ENCODE assay signal across 1 cellular context in genomic region chr3:160754855-160755747, GRCh38.
A peak's percentile ranks its signal among the peaks of the same experiment; 100 is the strongest.
TF ChIP-seq lines count a peak whose summit lies in the region.

No MANE protein-coding gene starts in this region.

TF ChIP-seq in K562, 482 proteins besides CTCF, POLR2A, EP300 and RAD21 (continued from another document and continues in another):
- TF ChIP-seq FOXP4 (CRISPR knock-in tag; IDR thresholded peaks at IDR 0.05; ENCODE audit: borderline replicate concordance) (no peak), CBFB (CRISPR knock-in tag; IDR thresholded peaks at IDR 0.05) (peak; percentile 77; the same call in 1 of the 2 replicates), ZNF217 (CRISPR knock-in tag; IDR thresholded peaks at IDR 0.05) (no peak), MYC (IDR thresholded peaks at IDR 0.05; ENCODE audit: low read depth, low read length) (no peak), MYC (CRISPR knock-in tag; IDR thresholded peaks at IDR 0.05; ENCODE audit: borderline replicate concordance, low read depth) (no peak), PHB (CRISPR knock-in tag; IDR thresholded peaks at IDR 0.05) (no peak), NR2C1 (IDR thresholded peaks at IDR 0.05) (no peak), NR2C1 (tag; IDR thresholded peaks at IDR 0.05) (no peak), ZFP30 (CRISPR knock-in tag; IDR thresholded peaks at IDR 0.05; ENCODE audit: borderline replicate concordance) (no peak), TOE1 (IDR thresholded peaks at IDR 0.05; ENCODE audit: borderline replicate concordance) (peak; percentile 98), TOE1 (CRISPR knock-in tag; IDR thresholded peaks at IDR 0.05; ENCODE audit: borderline replicate concordance, low read depth) (no peak), NR2F6 (CRISPR knock-in tag; IDR thresholded peaks at IDR 0.05) (no peak), SMAD1 (IDR thresholded peaks at IDR 0.05; ENCODE audit: low read depth, low read length, partially characterized antibody) (no peak), ZBTB2 (IDR thresholded peaks at IDR 0.05) (no peak), SAP30 (IDR thresholded peaks at IDR 0.05; ENCODE audit: borderline replicate concordance, insufficient read depth, low read depth, low read length, poor library complexity, severe bottlenecking) (no peak), TCFL5 (CRISPR knock-in tag; conservative IDR thresholded peaks at IDR 0.05) (no peak), E2F8 (IDR thresholded peaks at IDR 0.05; ENCODE audit: low read depth, partially characterized antibody) (no peak), ZNF561 (CRISPR knock-in tag; conservative IDR thresholded peaks at IDR 0.05) (no peak), HOXB6 (CRISPR knock-in tag; IDR thresholded peaks at IDR 0.05; ENCODE audit: borderline replicate concordance) (no peak), POLR2AphosphoS5 (IDR thresholded peaks at IDR 0.05; ENCODE audit: control insufficient read depth, insufficient read depth, low read depth, low read length) (0 out of 2 replicates have a peak, but pooled peaks have one; percentile 22), NR1H2 (CRISPR knock-in tag; IDR thresholded peaks at IDR 0.05) (no peak), TRIM24 (IDR thresholded peaks at IDR 0.05) (no peak), SUPT5H (IDR thresholded peaks at IDR 0.05) (peak; percentile 52; the same call in 1 of the 2 replicates), CCNT2 (IDR thresholded peaks at IDR 0.05; ENCODE audit: borderline replicate concordance, extremely low read depth, insufficient read length, low read depth, low read length) (peak; percentile 77), ZNF507 (tag; conservative IDR thresholded peaks at IDR 0.05) (no peak), RBFOX2 (IDR thresholded peaks at IDR 0.05; ENCODE audit: low read depth, low read length) (peak; percentile 85), KLF10 (CRISPR knock-in tag; IDR thresholded peaks at IDR 0.05) (no peak), JUN (IDR thresholded peaks at IDR 0.05; ENCODE audit: borderline replicate concordance, low read depth, low read length) (no peak), JUN (CRISPR knock-in tag; IDR thresholded peaks at IDR 0.05; ENCODE audit: borderline replicate concordance) (no peak), KHSRP (IDR thresholded peaks at IDR 0.05) (no peak), DNMT1 (IDR thresholded peaks at IDR 0.05) (no peak), SLC30A9 (CRISPR knock-in tag; IDR thresholded peaks at IDR 0.05) (no peak), ADNP (tag; IDR thresholded peaks at IDR 0.05) (no peak), NRF1 (conservative IDR thresholded peaks at IDR 0.05 in 1 of 2, IDR thresholded peaks at IDR 0.05 in 1 of 2) (peak; percentile 68 to 70; a peak in 3 of 4 replicates), SMARCB1 (IDR thresholded peaks at IDR 0.05; ENCODE audit: insufficient read length, low read depth) (no peak)
- TF ChIP-seq, protein P1, sequence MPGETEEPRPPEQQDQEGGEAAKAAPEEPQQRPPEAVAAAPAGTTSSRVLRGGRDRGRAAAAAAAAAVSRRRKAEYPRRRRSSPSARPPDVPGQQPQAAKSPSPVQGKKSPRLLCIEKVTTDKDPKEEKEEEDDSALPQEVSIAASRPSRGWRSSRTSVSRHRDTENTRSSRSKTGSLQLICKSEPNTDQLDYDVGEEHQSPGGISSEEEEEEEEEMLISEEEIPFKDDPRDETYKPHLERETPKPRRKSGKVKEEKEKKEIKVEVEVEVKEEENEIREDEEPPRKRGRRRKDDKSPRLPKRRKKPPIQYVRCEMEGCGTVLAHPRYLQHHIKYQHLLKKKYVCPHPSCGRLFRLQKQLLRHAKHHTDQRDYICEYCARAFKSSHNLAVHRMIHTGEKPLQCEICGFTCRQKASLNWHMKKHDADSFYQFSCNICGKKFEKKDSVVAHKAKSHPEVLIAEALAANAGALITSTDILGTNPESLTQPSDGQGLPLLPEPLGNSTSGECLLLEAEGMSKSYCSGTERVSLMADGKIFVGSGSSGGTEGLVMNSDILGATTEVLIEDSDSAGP (CRISPR knock-in tag; IDR thresholded peaks at IDR 0.05), result no peak
- TF ChIP-seq, protein P2, sequence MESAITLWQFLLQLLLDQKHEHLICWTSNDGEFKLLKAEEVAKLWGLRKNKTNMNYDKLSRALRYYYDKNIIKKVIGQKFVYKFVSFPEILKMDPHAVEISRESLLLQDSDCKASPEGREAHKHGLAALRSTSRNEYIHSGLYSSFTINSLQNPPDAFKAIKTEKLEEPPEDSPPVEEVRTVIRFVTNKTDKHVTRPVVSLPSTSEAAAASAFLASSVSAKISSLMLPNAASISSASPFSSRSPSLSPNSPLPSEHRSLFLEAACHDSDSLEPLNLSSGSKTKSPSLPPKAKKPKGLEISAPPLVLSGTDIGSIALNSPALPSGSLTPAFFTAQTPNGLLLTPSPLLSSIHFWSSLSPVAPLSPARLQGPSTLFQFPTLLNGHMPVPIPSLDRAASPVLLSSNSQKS (CRISPR knock-in tag; IDR thresholded peaks at IDR 0.05), result no peak
- TF ChIP-seq, protein P3, sequence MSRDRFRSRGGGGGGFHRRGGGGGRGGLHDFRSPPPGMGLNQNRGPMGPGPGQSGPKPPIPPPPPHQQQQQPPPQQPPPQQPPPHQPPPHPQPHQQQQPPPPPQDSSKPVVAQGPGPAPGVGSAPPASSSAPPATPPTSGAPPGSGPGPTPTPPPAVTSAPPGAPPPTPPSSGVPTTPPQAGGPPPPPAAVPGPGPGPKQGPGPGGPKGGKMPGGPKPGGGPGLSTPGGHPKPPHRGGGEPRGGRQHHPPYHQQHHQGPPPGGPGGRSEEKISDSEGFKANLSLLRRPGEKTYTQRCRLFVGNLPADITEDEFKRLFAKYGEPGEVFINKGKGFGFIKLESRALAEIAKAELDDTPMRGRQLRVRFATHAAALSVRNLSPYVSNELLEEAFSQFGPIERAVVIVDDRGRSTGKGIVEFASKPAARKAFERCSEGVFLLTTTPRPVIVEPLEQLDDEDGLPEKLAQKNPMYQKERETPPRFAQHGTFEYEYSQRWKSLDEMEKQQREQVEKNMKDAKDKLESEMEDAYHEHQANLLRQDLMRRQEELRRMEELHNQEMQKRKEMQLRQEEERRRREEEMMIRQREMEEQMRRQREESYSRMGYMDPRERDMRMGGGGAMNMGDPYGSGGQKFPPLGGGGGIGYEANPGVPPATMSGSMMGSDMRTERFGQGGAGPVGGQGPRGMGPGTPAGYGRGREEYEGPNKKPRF (IDR thresholded peaks at IDR 0.05; ENCODE audit: low read depth, low read length), result no peak
- TF ChIP-seq, protein P4, sequence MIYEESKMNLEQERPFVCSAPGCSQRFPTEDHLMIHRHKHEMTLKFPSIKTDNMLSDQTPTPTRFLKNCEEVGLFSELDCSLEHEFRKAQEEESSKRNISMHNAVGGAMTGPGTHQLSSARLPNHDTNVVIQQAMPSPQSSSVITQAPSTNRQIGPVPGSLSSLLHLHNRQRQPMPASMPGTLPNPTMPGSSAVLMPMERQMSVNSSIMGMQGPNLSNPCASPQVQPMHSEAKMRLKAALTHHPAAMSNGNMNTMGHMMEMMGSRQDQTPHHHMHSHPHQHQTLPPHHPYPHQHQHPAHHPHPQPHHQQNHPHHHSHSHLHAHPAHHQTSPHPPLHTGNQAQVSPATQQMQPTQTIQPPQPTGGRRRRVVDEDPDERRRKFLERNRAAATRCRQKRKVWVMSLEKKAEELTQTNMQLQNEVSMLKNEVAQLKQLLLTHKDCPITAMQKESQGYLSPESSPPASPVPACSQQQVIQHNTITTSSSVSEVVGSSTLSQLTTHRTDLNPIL (CRISPR knock-in tag; IDR thresholded peaks at IDR 0.05), result no peak
- TF ChIP-seq, protein P5, sequence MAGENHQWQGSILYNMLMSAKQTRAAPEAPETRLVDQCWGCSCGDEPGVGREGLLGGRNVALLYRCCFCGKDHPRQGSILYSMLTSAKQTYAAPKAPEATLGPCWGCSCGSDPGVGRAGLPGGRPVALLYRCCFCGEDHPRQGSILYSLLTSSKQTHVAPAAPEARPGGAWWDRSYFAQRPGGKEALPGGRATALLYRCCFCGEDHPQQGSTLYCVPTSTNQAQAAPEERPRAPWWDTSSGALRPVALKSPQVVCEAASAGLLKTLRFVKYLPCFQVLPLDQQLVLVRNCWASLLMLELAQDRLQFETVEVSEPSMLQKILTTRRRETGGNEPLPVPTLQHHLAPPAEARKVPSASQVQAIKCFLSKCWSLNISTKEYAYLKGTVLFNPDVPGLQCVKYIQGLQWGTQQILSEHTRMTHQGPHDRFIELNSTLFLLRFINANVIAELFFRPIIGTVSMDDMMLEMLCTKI (IDR thresholded peaks at IDR 0.05; ENCODE audit: partially characterized antibody), result no peak
- TF ChIP-seq, protein P6, sequence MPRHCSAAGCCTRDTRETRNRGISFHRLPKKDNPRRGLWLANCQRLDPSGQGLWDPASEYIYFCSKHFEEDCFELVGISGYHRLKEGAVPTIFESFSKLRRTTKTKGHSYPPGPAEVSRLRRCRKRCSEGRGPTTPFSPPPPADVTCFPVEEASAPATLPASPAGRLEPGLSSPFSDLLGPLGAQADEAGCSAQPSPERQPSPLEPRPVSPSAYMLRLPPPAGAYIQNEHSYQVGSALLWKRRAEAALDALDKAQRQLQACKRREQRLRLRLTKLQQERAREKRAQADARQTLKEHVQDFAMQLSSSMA (CRISPR knock-in tag; IDR thresholded peaks at IDR 0.05), result no peak
- TF ChIP-seq, protein P7, sequence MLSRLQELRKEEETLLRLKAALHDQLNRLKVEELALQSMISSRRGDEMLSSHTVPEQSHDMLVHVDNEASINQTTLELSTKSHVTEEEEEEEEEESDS (CRISPR knock-in tag; IDR thresholded peaks at IDR 0.05), result no peak
- TF ChIP-seq, protein P8, sequence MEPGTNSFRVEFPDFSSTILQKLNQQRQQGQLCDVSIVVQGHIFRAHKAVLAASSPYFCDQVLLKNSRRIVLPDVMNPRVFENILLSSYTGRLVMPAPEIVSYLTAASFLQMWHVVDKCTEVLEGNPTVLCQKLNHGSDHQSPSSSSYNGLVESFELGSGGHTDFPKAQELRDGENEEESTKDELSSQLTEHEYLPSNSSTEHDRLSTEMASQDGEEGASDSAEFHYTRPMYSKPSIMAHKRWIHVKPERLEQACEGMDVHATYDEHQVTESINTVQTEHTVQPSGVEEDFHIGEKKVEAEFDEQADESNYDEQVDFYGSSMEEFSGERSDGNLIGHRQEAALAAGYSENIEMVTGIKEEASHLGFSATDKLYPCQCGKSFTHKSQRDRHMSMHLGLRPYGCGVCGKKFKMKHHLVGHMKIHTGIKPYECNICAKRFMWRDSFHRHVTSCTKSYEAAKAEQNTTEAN (CRISPR knock-in tag; IDR thresholded peaks at IDR 0.05), result no peak
